28 cellular contexts compared by ENCODE assay signal in the genomic region with DNA sequence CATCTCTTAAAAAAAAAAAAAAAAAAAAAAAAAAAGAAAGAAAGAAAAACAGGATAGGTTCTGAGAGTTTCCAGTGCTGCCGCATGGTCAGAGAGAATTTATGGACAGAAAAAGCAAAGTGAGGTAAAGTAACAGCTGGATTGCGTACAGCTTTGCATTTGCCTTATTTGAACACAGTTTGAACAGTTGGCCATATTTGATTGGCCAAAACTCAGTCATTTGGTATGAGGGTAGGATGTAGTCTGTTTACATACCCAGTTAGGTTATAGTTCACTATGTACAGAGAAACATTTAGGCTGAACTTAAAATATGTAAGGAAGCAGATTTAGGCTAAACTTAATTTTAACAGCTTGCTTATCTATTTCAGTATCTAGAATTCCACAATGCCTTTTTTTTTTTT.
"Had no signal": no experiment of that assay in that cellular context is flagged by ENCODE, and none has a peak within 500 bp of the region (broad histone marks: within the 10 kb centered on the region; RNA-seq: fewer than 3 reads in every experiment).

No MANE protein-coding gene starts in this region.

- H3K27ac ChIP-seq: ascending aorta, breast epithelium, cardiac muscle cell, colonic mucosa, epithelial cell of prostate had no signal

- H3K27me3 ChIP-seq: ascending aorta, breast epithelium, cardiac muscle cell, colonic mucosa, esophagus squamous epithelium had no signal

- FAIRE-seq: endometrium, endothelial cell of umbilical vein, frontal cortex had no signal

- DNase-seq: activated CD4-positive, alpha-beta memory T cell treated with anti-CD3 and anti-CD28 coated beads, Interleukin-2, amount 10 ng/mL, durations not matched to agents 7 days and 5 days; activated CD4-positive, alpha-beta T cell treated with anti-CD3 and anti-CD28 coated beads for 1 hour; activated CD4-positive, alpha-beta T cell treated with anti-CD3 and anti-CD28 coated beads for 4 hours; activated CD4-positive, alpha-beta T cell treated with anti-CD3 and anti-CD28 coated beads, Interleukin-2, amount 10 ng/mL, durations not matched to agents 7 days and 5 days; activated CD4-positive, alpha-beta T cell treated with anti-CD3 and anti-CD28 coated beads, Interleukin-2, amount 50 U/mL, for 4 hours; activated CD8-positive, alpha-beta memory T cell treated with anti-CD3 and anti-CD28 coated beads, Interleukin-2, amount 50 U/mL, for 48 hours; activated gamma-delta T cell; activated naive CD4-positive, alpha-beta T cell; activated naive CD4-positive, alpha-beta T cell treated with anti-CD3 and anti-CD28 coated beads, Interleukin-2, amount 10 ng/mL, durations not matched to agents 7 days and 5 days; activated naive CD8-positive, alpha-beta T cell treated with anti-CD3 and anti-CD28 coated beads, Interleukin-2, amount 10 ng/mL, durations not matched to agents 7 days and 5 days; activated T-cell treated with anti-CD3 and anti-CD28 coated beads for 4 hours; activated T-cell treated with anti-CD3 and anti-CD28 coated beads, Interleukin-2, amount 50 U/mL, for 24 hours; activated T-cell treated with anti-CD3 and anti-CD28 coated beads, Interleukin-2, amount 50 U/mL, for 72 hours; central memory CD4-positive, alpha-beta T cell; cerebellar nuclear complex; colonic mucosa; effector CD8-positive, alpha-beta T cell; esophagus squamous epithelium; foreskin fibroblast; head of caudate nucleus; T-helper 2 cell had no signal

- H3K4me3 ChIP-seq: ascending aorta, breast epithelium, cardiac muscle cell, colonic mucosa, esophagus squamous epithelium had no signal

- H3K9me3 ChIP-seq: colonic mucosa had no signal
